In genomic region chr16:77918792-77919707, GRCh38 we compare ENCODE assay signal across 14 cellular contexts.
A peak's percentile ranks its signal among the peaks of the same experiment; 100 is the strongest.
DNase-seq lines count a peak whose midpoint lies in the region; TF ChIP-seq lines count a peak whose summit lies in the region.
"Had no signal": no experiment of that assay in that cellular context is flagged by ENCODE, and none has a peak within 500 bp of the region (broad histone marks: within the 10 kb centered on the region; RNA-seq: fewer than 3 reads in every experiment).

No MANE protein-coding gene starts in this region.

- POLR2A ChIA-PET in AG04449 (lab: Yijun Ruan, JAX): no interaction called here

- H3K14ac ChIP-seq in mesenchymal stem cell (ENCODE audit: low read length in 2 of 2): no peak overlapping the region

- H3K27me3 Mint-ChIP-seq in activated CD4-positive, alpha-beta T cell treated with anti-CD3 and anti-CD28 coated beads, Interleukin-2, amount 10 ng/mL, durations not matched to agents 24 days and 14 days: peaks cover 2% of the 10 kb centered on the region

- TF ChIP-seq CTCF in AG04449 (IDR thresholded peaks at IDR 0.05; ENCODE audit: insufficient read depth, low read length, missing control alignments) (no peak), astrocyte of the spinal cord (IDR thresholded peaks at IDR 0.05; ENCODE audit: low read depth, low read length) (no peak)

- no peak overlapping the region for H3K4me3 Mint-ChIP-seq in activated CD4-positive, alpha-beta T cell treated with anti-CD3 and anti-CD28 coated beads, Interleukin-2, amount 10 ng/mL, durations not matched to agents 24 days and 14 days
- H3K4me3 Mint-ChIP-seq: activated B cell treated with CpG ODN at 0.5 μM for 24 hours; activated T-cell treated with anti-CD3 and anti-CD28 coated beads, Interleukin-2, amount 50 U/mL, for 72 hours; HFFc6; naive thymus-derived CD4-positive, alpha-beta T cell had no signal

- H3K79me1 ChIP-seq in mesenchymal stem cell (replicated peaks; ENCODE audit: low read length, poor library complexity, severe bottlenecking): no peaks in the 10 kb centered on the region

- no peak overlapping the region for H2AFZ ChIP-seq in mesenchymal stem cell (ENCODE audit: low read depth, low read length)

- intact Hi-C loops in activated CD4-positive, alpha-beta T cell treated with anti-CD3 and anti-CD28 coated beads, Interleukin-2, amount 10 ng/mL, durations not matched to agents 24 days and 14 days (cut with micrococcal nuclease): no loop called here

- no peak overlapping the region for H3K23ac ChIP-seq in mesenchymal stem cell (ENCODE audit: low read length in 2 of 2)

- 35% methylated on average over 6 of the region's 8 CpGs for WGBS in mesenchymal stem cell

- H3K4me1 ChIP-seq in mesenchymal stem cell (ENCODE audit: control insufficient read depth, insufficient read depth, low read depth, low read length): no peaks in the 10 kb centered on the region

- H3K9me3 Mint-ChIP-seq in activated CD4-positive, alpha-beta T cell treated with anti-CD3 and anti-CD28 coated beads, Interleukin-2, amount 10 ng/mL, durations not matched to agents 24 days and 14 days: no peaks in the 10 kb centered on the region
- H3K9me3 Mint-ChIP-seq: activated B cell treated with CpG ODN at 0.5 μM for 24 hours; activated T-cell treated with anti-CD3 and anti-CD28 coated beads, Interleukin-2, amount 50 U/mL, for 72 hours; naive thymus-derived CD4-positive, alpha-beta T cell had no signal

- no peaks in the 10 kb centered on the region for H3K36me3 Mint-ChIP-seq in activated CD4-positive, alpha-beta T cell treated with anti-CD3 and anti-CD28 coated beads, Interleukin-2, amount 10 ng/mL, durations not matched to agents 24 days and 14 days (ENCODE audit: low read depth)
- H3K36me3 Mint-ChIP-seq: naive thymus-derived CD4-positive, alpha-beta T cell had no signal

- H3K9me3 ChIP-seq in mesenchymal stem cell (ENCODE audit: control insufficient read depth, low read length): no peaks in the 10 kb centered on the region

- H4K91ac ChIP-seq in mesenchymal stem cell (ENCODE audit: low read length): no peak overlapping the region

- in situ Hi-C loops in astrocyte of the spinal cord (cut with HindIII; ENCODE audit: low sequenced_read_pairs): no loop called here
- in situ Hi-C loops in ACHN (cut with HindIII; ENCODE audit: low pct_ligation_motif_present, low pct_unique_long_range_greater_than_20kb, low sequenced_read_pairs): no loop called here

- H3K18ac ChIP-seq in mesenchymal stem cell (ENCODE audit: low read depth in 1 of 2, low read length in 2 of 2): peak overlapping the region; percentile 91 to 92

- H2BK12ac ChIP-seq in mesenchymal stem cell (ENCODE audit: low read length in 2 of 2): peak overlapping the region; percentile 40 to 81

- H3K4ac ChIP-seq in mesenchymal stem cell (ENCODE audit: low read depth in 1 of 2, low read length in 2 of 2): peak overlapping the region in 1 of 2 experiments; percentile 62

- no peaks in the 10 kb centered on the region for H3K36me3 ChIP-seq in mesenchymal stem cell (ENCODE audit: control insufficient read depth in 1 of 2, insufficient read depth in 2 of 2, low read depth in 1 of 2, low read length in 2 of 2)

- no peak overlapping the region for H2AK5ac ChIP-seq in mesenchymal stem cell (ENCODE audit: low read length, severe bottlenecking)

- no peak overlapping the region for H2BK15ac ChIP-seq in mesenchymal stem cell (ENCODE audit: low read depth, poor library complexity, severe bottlenecking)

- no peak overlapping the region for H3K4me3 ChIP-seq in AG04449 (ENCODE audit: low read depth, low read length)
- no peak overlapping the region for H3K4me3 ChIP-seq in astrocyte of the spinal cord (ENCODE audit: low read depth, low read length)
- H3K4me3 ChIP-seq in mesenchymal stem cell (ENCODE audit: insufficient read depth in 1 of 2, low read depth in 1 of 2, low read length in 2 of 2): no peak overlapping the region

- no peak overlapping the region for H3K4me2 ChIP-seq in mesenchymal stem cell (ENCODE audit: low read length, poor library complexity, severe bottlenecking)

- H2BK5ac ChIP-seq in mesenchymal stem cell (ENCODE audit: low read depth, low read length, poor library complexity, severe bottlenecking): no peak overlapping the region

- no peak overlapping the region for H2BK120ac ChIP-seq in mesenchymal stem cell (ENCODE audit: low read depth, low read length)

- no peaks in the 10 kb centered on the region for H3K4me1 Mint-ChIP-seq in activated CD4-positive, alpha-beta T cell treated with anti-CD3 and anti-CD28 coated beads, Interleukin-2, amount 10 ng/mL, durations not matched to agents 24 days and 14 days
- H3K4me1 Mint-ChIP-seq: activated B cell treated with CpG ODN at 0.5 μM for 24 hours; naive thymus-derived CD4-positive, alpha-beta T cell had no signal

- H3K27ac ChIP-seq in mesenchymal stem cell (ENCODE audit: low read length, poor library complexity, severe bottlenecking): no peak overlapping the region

- no peak overlapping the region for H4K8ac ChIP-seq in mesenchymal stem cell (ENCODE audit: low read length)

- no peak overlapping the region for H3K9ac ChIP-seq in mesenchymal stem cell (ENCODE audit: low read length)

- DNase-seq in AG04449 (ENCODE audit: low read depth, low spot score): peak; percentile 21
- DNase-seq in NCI-H146 treated with DMSO at 0.1 percent for 48 hours (lab: John Stamatoyannopoulos, UW; ENCODE audit: unreplicated experiment): peak; percentile 22
- peak; percentile 48 for DNase-seq in astrocyte of the spinal cord (ENCODE audit: low read depth, low spot score)
- DNase-seq in mesenchymal stem cell: peak; percentile 85
- no peak for DNase-seq in NCI-H2196 treated with DMSO at 0.1 percent for 48 hours (lab: John Stamatoyannopoulos, UW; ENCODE audit: unreplicated experiment)
- DNase-seq in ACHN: no peak
- DNase-seq in GOT3 (lab: John Stamatoyannopoulos, UW): no peak
- DNase-seq in activated CD4-positive, alpha-beta T cell treated with anti-CD3 and anti-CD28 coated beads, Interleukin-2, amount 10 ng/mL, durations not matched to agents 24 days and 14 days: no peak
- DNase-seq: activated B cell treated with CpG ODN at 0.5 μM for 24 hours; activated T-cell treated with anti-CD3 and anti-CD28 coated beads, Interleukin-2, amount 50 U/mL, for 72 hours; DND-41; HFFc6; naive thymus-derived CD4-positive, alpha-beta T cell; NCI-H446 treated with DMSO at 0.1 percent for 48 hours had no signal

- CTCF ChIA-PET in AG04449 (lab: Yijun Ruan, JAX): interaction anchor here (0.9 to 1.8 kb wide), 3 partner anchors 14 to 84 kb away, joined by 3 read pairs; no protein-coding TSS in a partner anchor

- H3K27ac Mint-ChIP-seq in activated CD4-positive, alpha-beta T cell treated with anti-CD3 and anti-CD28 coated beads, Interleukin-2, amount 10 ng/mL, durations not matched to agents 24 days and 14 days: no peak overlapping the region
- H3K27ac Mint-ChIP-seq: activated B cell treated with CpG ODN at 0.5 μM for 24 hours; activated T-cell treated with anti-CD3 and anti-CD28 coated beads, Interleukin-2, amount 50 U/mL, for 72 hours; HFFc6 had no signal

- H3K27me3 ChIP-seq in mesenchymal stem cell (ENCODE audit: control insufficient read depth in 1 of 2, insufficient read depth in 1 of 2, low read length in 2 of 2): peaks cover 0 to 14% of the 10 kb centered on the region in 2 experiments

Comparison
In these comparisons a context has a peak if more than half of its experiments do, and no peak if none do; other contexts are left out.
1. DNase-seq: peak in AG04449 (single experiment), NCI-H146 treated with DMSO at 0.1 percent for 48 hours (single experiment), astrocyte of the spinal cord (single experiment) and mesenchymal stem cell (single experiment); none in NCI-H2196 treated with DMSO at 0.1 percent for 48 hours (single experiment), ACHN (single experiment), GOT3 (single experiment) and activated CD4-positive, alpha-beta T cell treated with anti-CD3 and anti-CD28 coated beads, Interleukin-2, amount 10 ng/mL, durations not matched to agents 24 days and 14 days (single experiment).